28 cellular contexts compared by ENCODE assay signal in the genomic region with DNA sequence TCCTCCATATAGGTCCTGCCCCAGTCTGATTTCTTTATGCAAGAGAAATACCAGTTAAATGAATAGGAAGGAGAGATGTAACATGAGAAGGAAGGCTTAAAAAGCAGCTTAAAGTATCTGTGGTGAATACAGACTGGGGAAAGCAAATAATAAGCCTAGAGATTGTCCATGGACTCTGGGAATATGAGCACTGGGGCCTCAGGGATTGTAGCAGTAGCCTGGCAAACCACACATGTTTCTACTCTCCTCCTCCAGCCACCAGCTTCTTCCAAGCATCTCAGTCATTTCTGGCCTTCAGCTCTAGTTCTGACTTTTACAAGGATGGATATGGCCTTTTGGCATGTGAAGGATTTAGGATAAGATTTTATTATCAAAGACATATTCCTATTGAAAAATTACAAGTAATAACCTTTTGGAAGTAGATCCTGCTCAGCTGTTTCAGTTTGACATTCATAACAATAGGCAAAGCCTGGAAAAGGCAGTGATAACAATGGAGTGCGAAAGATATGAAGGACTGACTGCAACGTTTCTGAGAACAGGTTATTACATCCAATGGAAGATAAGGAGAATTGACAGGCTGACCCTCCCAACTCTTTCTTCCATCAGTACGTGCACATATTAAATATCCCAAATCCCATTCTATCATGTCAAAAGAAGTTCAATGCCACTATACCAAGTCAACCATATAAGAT. TPM values are rescaled to one million over a fixed set of nuclear protein-coding genes. Genes with fewer than 3 reads are reported as not detected.
"Had no signal": no experiment of that assay in that cellular context is flagged by ENCODE, and none has a peak within 500 bp of the region (broad histone marks: within the 10 kb centered on the region; RNA-seq: fewer than 3 reads in every experiment).

No MANE protein-coding gene starts in this region.

- DNase-seq: activated CD4-positive, alpha-beta memory T cell treated with anti-CD3 and anti-CD28 coated beads for 36 hours; activated CD4-positive, alpha-beta T cell treated with anti-CD3 and anti-CD28 coated beads, Interleukin-2, amount 10 ng/mL, durations not matched to agents 24 days and 14 days; activated CD4-positive, CD25-positive, alpha-beta regulatory T cell treated with anti-CD3 and anti-CD28 coated beads, Interleukin-2, amount 50 U/mL, for 72 hours; activated CD8-positive, alpha-beta memory T cell treated with anti-CD3 and anti-CD28 coated beads, Interleukin-2, amount 50 U/mL, for 4 hours; activated effector memory CD4-positive, alpha-beta T cell treated with anti-CD3 and anti-CD28 coated beads, Interleukin-2, amount 50 U/mL, for 16 hours; activated naive CD4-positive, alpha-beta T cell treated with anti-CD3 and anti-CD28 coated beads, Interleukin-2, amount 10 ng/mL, durations not matched to agents 7 days and 5 days; activated naive CD8-positive, alpha-beta T cell treated with anti-CD3 and anti-CD28 coated beads, Interleukin-2, amount 10 ng/mL, durations not matched to agents 7 days and 5 days; activated T-cell treated with anti-CD3 and anti-CD28 coated beads, Interleukin-2, amount 50 U/mL, for 1 hour; amniotic stem cell; effector CD8-positive, alpha-beta T cell; gastrocnemius medialis; glutamatergic neuron; kidney; lower lobe of right lung; mesenchymal stem cell; natural killer cell; occipital lobe; psoas muscle; stimulated activated CD4-positive, alpha-beta T cell treated with anti-CD3 and anti-CD28 coated beads, Interleukin-2, amount 100 ng/mL, for 48 hours; stimulated activated naive CD4-positive, alpha-beta T cell treated with Interleukin-2 at 50 U/mL for 16 hours; T-helper 17 cell; T1000 had no signal

- H3K4me3 ChIP-seq: gastrocnemius medialis, hepatocyte, lower lobe of right lung, neural progenitor cell, psoas muscle, tibial nerve had no signal

- H3K27me3 ChIP-seq: gastrocnemius medialis, hepatocyte, neural progenitor cell, tibial nerve had no signal

- H3K27ac ChIP-seq: gastrocnemius medialis, hepatocyte, lower lobe of right lung, neural progenitor cell, parathyroid adenoma, psoas muscle, tibial nerve had no signal

- H3K4me1 ChIP-seq: lower lobe of right lung, neural progenitor cell, parathyroid adenoma, tibial nerve had no signal

- ATAC-seq: gastrocnemius medialis, lower lobe of right lung, natural killer cell, psoas muscle, T-helper 17 cell had no signal

- H3K9me3 ChIP-seq: gastrocnemius medialis, lower lobe of right lung, psoas muscle, tibial nerve had no signal

RNA-seq across cellular contexts. Expression of gene CYP39A1, which starts 41.6 kb away (rescaled TPM):
- total RNA-seq: activated CD4-positive, alpha-beta memory T cell treated with anti-CD3 and anti-CD28 coated beads for 36 hours; activated CD4-positive, alpha-beta T cell treated with anti-CD3 and anti-CD28 coated beads, Interleukin-2, amount 10 ng/mL, durations not matched to agents 24 days and 14 days; activated CD8-positive, alpha-beta memory T cell treated with anti-CD3 and anti-CD28 coated beads for 36 hours; activated naive CD8-positive, alpha-beta T cell treated with anti-CD3 and anti-CD28 coated beads, Interleukin-2, amount 10 ng/mL, durations not matched to agents 7 days and 5 days; activated T-helper 1 cell treated with anti-CD3 and anti-CD28 coated beads, Interleukin-12 subunit alpha, Interleukin-12 subunit beta, Interleukin-2, Interleukin-4 antibody, amounts not matched to agents 30 ng/mL and 10 ng/mL and 1 ng/mL, durations not matched to agents 14 hours and 24 hours and 36 hours; natural killer cell; T-helper 17 cell had no signal

RNA-seq across cellular contexts. Expression of gene SLC25A27, which starts 41.8 kb away (rescaled TPM):
- total RNA-seq: activated T-helper 1 cell treated with anti-CD3 and anti-CD28 coated beads, Interleukin-12 subunit alpha, Interleukin-12 subunit beta, Interleukin-2, Interleukin-4 antibody, amounts not matched to agents 30 ng/mL and 10 ng/mL and 1 ng/mL, durations not matched to agents 14 hours and 24 hours and 36 hours had no signal
